Comparison of ENCODE assay signal across 17 cellular contexts in the genomic region with DNA sequence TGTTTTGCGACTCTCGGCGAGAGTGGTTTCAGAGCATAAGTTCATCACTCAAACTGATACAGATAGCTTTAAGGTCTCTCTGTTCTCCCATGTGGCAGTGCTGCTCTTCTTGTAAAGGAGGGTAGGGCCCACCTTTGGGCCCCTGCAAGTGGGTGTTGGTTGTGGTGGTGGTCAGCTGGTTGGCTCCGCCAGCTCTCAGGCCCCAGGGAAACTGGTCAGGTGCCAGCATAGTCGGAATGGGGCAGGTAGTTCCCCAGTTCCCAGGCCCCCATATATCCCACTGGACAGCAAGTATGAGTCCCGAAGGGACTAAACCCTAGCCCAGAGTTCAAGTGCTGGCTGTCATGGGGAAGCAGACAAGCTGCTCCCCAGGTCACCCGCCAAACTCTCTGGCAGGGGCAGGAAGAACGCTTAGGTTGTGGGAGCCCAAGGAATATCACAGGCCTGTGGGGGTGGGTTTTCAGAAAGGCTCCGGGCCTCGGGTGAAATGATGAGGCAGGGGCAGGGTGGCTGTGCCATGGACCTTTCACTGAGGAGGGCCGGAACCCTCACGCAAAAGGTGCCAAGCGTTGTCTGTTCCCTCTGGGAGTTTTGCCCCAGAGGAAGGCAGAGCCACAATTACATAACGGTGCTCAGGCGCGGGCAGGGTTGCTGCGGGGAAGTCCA.
DNase-seq lines count a peak whose midpoint lies in the region; ATAC-seq, FAIRE-seq and TF ChIP-seq lines count a peak whose summit lies in the region.
"Had no signal": no experiment of that assay in that cellular context is flagged by ENCODE, and none has a peak within 500 bp of the region (broad histone marks: within the 10 kb centered on the region; RNA-seq: fewer than 3 reads in every experiment).

No MANE protein-coding gene starts in this region.

- H3K4me1 ChIP-seq in K562 (replicated peaks in 1 of 2; ENCODE audit: control insufficient read depth in 2 of 2, insufficient read depth in 2 of 2, low read length in 2 of 2) (no peaks in the 10 kb centered on the region), gastrocnemius medialis (no peaks in the 10 kb centered on the region)
- H3K4me1 ChIP-seq: BLaER1 had no signal

- no peak overlapping the region for H3K27ac Mint-ChIP-seq in activated T-cell treated with anti-CD3 and anti-CD28 coated beads, Interleukin-2, amount 50 U/mL, for 24 hours
- H3K27ac Mint-ChIP-seq: CD8-positive, alpha-beta T cell had no signal

- no peaks in the 10 kb centered on the region for H3K9me3 Mint-ChIP-seq in activated T-cell treated with anti-CD3 and anti-CD28 coated beads, Interleukin-2, amount 50 U/mL, for 24 hours
- H3K9me3 Mint-ChIP-seq: CD8-positive, alpha-beta T cell had no signal

- H3K9me1 ChIP-seq in K562 (ENCODE audit: control insufficient read depth, insufficient read depth, low read length), result no peaks in the 10 kb centered on the region

- no peaks in the 10 kb centered on the region for H3K27me3 ChIP-seq in K562 (ENCODE audit: control insufficient read depth in 2 of 2, insufficient read depth in 2 of 2, low read length in 2 of 2)
- no peaks in the 10 kb centered on the region for H3K27me3 ChIP-seq in gastrocnemius medialis
- H3K27me3 ChIP-seq: BLaER1 had no signal

- 0% methylated on average over 17 of the region's 17 CpGs for WGBS in K562 (ENCODE audit: insufficient coverage, low coverage, missing lambda C conversion rate)

- H3K9me3 ChIP-seq in K562 (replicated peaks; ENCODE audit: control insufficient read depth, insufficient read depth, low read depth, low read length) (no peaks in the 10 kb centered on the region), gastrocnemius medialis (no peaks in the 10 kb centered on the region)
- H3K9me3 ChIP-seq: BLaER1 had no signal

- H3K4me3 ChIP-seq in K562, result no peak overlapping the region
- no peak overlapping the region for H3K4me3 ChIP-seq in gastrocnemius medialis
- H3K4me3 ChIP-seq: BLaER1 had no signal

- H3K4me1 Mint-ChIP-seq in activated T-cell treated with anti-CD3 and anti-CD28 coated beads, Interleukin-2, amount 50 U/mL, for 24 hours (ENCODE audit: low read depth), result no peaks in the 10 kb centered on the region

- no peak overlapping the region for H2AFZ ChIP-seq in K562 (ENCODE audit: low read depth, low read length)

- H3K27me3 Mint-ChIP-seq in activated T-cell treated with anti-CD3 and anti-CD28 coated beads, Interleukin-2, amount 50 U/mL, for 24 hours, result no peaks in the 10 kb centered on the region

- intact Hi-C loops in K562 (cut with micrococcal nuclease) (no loop called here), posterior vena cava (cut with DNase I) (no loop called here), gastrocnemius medialis (cut with DNase I; ENCODE audit: low total_unique reads) (no loop called here)

- peak; percentile 24 for DNase-seq in activated T-cell treated with anti-CD3 and anti-CD28 coated beads, Interleukin-2, amount 50 U/mL, for 24 hours
- no peak for DNase-seq in activated T-cell treated with anti-CD3 and anti-CD28 coated beads, Interleukin-2, amount 50 U/mL, for 48 hours
- DNase-seq in K562 (ENCODE audit: extremely low read depth in 1 of 4, low spot score in 3 of 4), result no peak
- peak; percentile 66 for DNase-seq in posterior vena cava (ENCODE audit: low spot score)
- no peak for DNase-seq in gastrocnemius medialis
- DNase-seq in putamen (ENCODE audit: low spot score), result no peak
- DNase-seq in stimulated activated CD8-positive, alpha-beta memory T cell treated with anti-CD3 and anti-CD28 coated beads, Interleukin-4, amount 100 ng/mL, for 48 hours, result no peak
- DNase-seq: 8988T; Calu3; CD8-positive, alpha-beta T cell; HCEC 1CT; IMR-90 had no signal

- TF ChIP-seq RAD21 in K562 (CRISPR knock-in tag; conservative IDR thresholded peaks at IDR 0.05 in 1 of 2, IDR thresholded peaks at IDR 0.05 in 1 of 2), result no peak

- CTCF ChIA-PET in K562 (lab: Yijun Ruan, JAX; ENCODE audit: low intra/inter-chr PET ratio), result no interaction called here

- no peak overlapping the region for H3K9ac ChIP-seq in K562 (ENCODE audit: insufficient read depth in 1 of 2, low read depth in 2 of 2, low read length in 2 of 2)
- H3K9ac ChIP-seq: BLaER1 had no signal

- peak; percentile 33; the same call in 1 of the 3 replicates for ATAC-seq in K562
- no peak for ATAC-seq in gastrocnemius medialis
- ATAC-seq: CD8-positive, alpha-beta T cell had no signal

- H3K27ac ChIP-seq in K562 (ENCODE audit: extremely low read depth, low read depth, low read length) (no peak overlapping the region), gastrocnemius medialis (no peak overlapping the region)
- H3K27ac ChIP-seq: BLaER1, HL-60 had no signal

- H3K79me2 ChIP-seq in K562 (ENCODE audit: control insufficient read depth, insufficient read depth, low read length), result no peaks in the 10 kb centered on the region

- TF ChIP-seq EP300 in K562 (IDR thresholded peaks at IDR 0.05; ENCODE audit: low read length), result no peak

- no peak overlapping the region for H3K4me3 Mint-ChIP-seq in activated T-cell treated with anti-CD3 and anti-CD28 coated beads, Interleukin-2, amount 50 U/mL, for 24 hours
- H3K4me3 Mint-ChIP-seq: CD8-positive, alpha-beta T cell had no signal

- no peak overlapping the region for H3K4me2 ChIP-seq in K562 (ENCODE audit: insufficient read depth, low read length)
- H3K4me2 ChIP-seq: BLaER1 had no signal

- in situ Hi-C loops in K562 (cut with MboI) (no loop called here), gastrocnemius medialis (cut with MboI; ENCODE audit: low sequenced_read_pairs in 4 of 4) (no loop called here)

- BruUV-seq in K562 (replicated peaks; lab: Mats Ljungman, UMichigan), result no TSS peak

- H3K36me3 ChIP-seq in K562 (ENCODE audit: control insufficient read depth, insufficient read depth, low read length) (no peaks in the 10 kb centered on the region), gastrocnemius medialis (no peaks in the 10 kb centered on the region)
- H3K36me3 ChIP-seq: BLaER1 had no signal

- TF ChIP-seq POLR2A in K562 (conservative IDR thresholded peaks at IDR 0.05) (no peak), gastrocnemius medialis (IDR thresholded peaks at IDR 0.05) (no peak)

- no peak for FAIRE-seq in K562 (lab: Jason Lieb, UNC)
- FAIRE-seq: G401.6, GM12891, GM19239 had no signal

- no peaks in the 10 kb centered on the region for H4K20me1 ChIP-seq in K562 (replicated peaks; ENCODE audit: control insufficient read depth, insufficient read depth, low read length)
- H4K20me1 ChIP-seq: BLaER1 had no signal

- POLR2A ChIA-PET in K562 (lab: Yijun Ruan, JAX), result no interaction called here

- no peaks in the 10 kb centered on the region for H3K36me3 Mint-ChIP-seq in activated T-cell treated with anti-CD3 and anti-CD28 coated beads, Interleukin-2, amount 50 U/mL, for 24 hours (ENCODE audit: low read depth)
- H3K36me3 Mint-ChIP-seq: CD8-positive, alpha-beta T cell had no signal

- no peak for TF ChIP-seq CTCF in K562 (IDR thresholded peaks at IDR 0.05 in 2 of 3, conservative IDR thresholded peaks at IDR 0.05 in 1 of 3; ENCODE audit: insufficient read depth in 2 of 3, low read depth in 1 of 3, low read length in 3 of 3)
- TF ChIP-seq CTCF in gastrocnemius medialis (IDR thresholded peaks at IDR 0.05 in 4 of 5, conservative IDR thresholded peaks at IDR 0.05 in 1 of 5), result no peak

TF ChIP-seq in K562, 482 proteins besides CTCF, POLR2A, EP300 and RAD21 (continues in another document):
- TF ChIP-seq SIN3A (IDR thresholded peaks at IDR 0.05; ENCODE audit: borderline replicate concordance in 2 of 2, control insufficient read depth in 1 of 2, low read depth in 2 of 2, low read length in 2 of 2), result no peak
- TF ChIP-seq ZNF347 (CRISPR knock-in tag; IDR thresholded peaks at IDR 0.05; ENCODE audit: low read depth), result no peak
- TF ChIP-seq, protein P1, sequence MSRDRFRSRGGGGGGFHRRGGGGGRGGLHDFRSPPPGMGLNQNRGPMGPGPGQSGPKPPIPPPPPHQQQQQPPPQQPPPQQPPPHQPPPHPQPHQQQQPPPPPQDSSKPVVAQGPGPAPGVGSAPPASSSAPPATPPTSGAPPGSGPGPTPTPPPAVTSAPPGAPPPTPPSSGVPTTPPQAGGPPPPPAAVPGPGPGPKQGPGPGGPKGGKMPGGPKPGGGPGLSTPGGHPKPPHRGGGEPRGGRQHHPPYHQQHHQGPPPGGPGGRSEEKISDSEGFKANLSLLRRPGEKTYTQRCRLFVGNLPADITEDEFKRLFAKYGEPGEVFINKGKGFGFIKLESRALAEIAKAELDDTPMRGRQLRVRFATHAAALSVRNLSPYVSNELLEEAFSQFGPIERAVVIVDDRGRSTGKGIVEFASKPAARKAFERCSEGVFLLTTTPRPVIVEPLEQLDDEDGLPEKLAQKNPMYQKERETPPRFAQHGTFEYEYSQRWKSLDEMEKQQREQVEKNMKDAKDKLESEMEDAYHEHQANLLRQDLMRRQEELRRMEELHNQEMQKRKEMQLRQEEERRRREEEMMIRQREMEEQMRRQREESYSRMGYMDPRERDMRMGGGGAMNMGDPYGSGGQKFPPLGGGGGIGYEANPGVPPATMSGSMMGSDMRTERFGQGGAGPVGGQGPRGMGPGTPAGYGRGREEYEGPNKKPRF (IDR thresholded peaks at IDR 0.05; ENCODE audit: low read depth, low read length), result no peak
- no peak for TF ChIP-seq ARID1B (IDR thresholded peaks at IDR 0.05)
- TF ChIP-seq, protein P2, sequence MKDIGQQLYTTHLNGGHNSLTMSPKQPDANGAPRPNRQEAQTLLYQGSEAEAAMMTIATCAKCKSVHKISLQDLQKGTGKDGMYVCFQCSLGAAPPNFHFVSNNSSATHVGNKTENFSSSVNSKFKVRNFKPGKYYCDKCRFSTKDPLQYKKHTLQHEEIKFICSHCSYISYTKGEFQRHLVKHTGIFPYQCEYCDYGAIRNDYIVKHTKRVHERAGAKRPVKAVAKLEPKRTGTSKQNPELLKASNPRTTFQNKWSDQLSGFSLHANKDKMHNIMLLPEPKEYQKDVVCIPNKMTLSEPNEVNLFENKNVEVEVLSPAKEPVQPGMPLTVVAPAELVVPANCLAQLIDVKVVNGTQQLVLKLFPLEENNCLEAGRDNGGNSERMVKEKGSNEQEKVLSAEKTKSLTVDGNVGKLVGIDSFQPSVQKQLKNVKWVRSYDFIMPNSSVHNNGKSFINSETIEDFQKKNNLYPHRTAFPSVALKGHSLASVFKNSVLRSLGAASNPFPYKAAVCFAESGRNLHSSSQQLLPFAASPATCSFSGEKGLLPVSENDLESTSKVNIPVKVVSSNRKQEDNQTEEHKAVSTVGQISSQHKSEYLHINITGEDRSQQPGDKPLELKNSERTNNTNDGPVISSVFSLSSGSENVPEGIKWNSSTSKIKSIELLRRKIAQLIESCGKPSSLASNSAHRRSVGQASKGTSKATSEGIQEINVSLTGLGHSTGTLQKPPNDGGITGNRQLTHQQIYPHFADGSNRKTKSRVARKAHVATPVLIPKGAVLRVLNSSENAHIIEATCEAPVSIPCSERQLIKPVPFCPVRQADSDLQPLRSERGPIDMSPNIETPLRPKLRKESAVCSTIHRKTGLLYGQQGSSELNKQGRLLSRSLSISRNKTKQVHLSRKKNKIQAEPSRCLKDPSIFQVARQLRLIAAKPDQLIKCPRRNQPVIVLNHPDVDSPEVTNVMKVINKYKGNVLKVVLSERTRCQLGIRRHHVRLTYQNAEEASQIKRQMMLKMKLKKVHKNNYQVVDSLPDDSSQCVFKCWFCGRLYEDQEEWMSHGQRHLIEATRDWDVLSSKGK (CRISPR knock-in tag; IDR thresholded peaks at IDR 0.05), result no peak
- TF ChIP-seq NBN (IDR thresholded peaks at IDR 0.05; ENCODE audit: low read depth), result no peak

Comparison
In these comparisons a context has a peak if more than half of its experiments do, and no peak if none do; other contexts are left out.
1. DNase-seq: peak in activated T-cell treated with anti-CD3 and anti-CD28 coated beads, Interleukin-2, amount 50 U/mL, for 24 hours (single experiment) and posterior vena cava (single experiment); none in activated T-cell treated with anti-CD3 and anti-CD28 coated beads, Interleukin-2, amount 50 U/mL, for 48 hours (0 of 2), K562 (0 of 4), gastrocnemius medialis (0 of 2), putamen (single experiment) and stimulated activated CD8-positive, alpha-beta memory T cell treated with anti-CD3 and anti-CD28 coated beads, Interleukin-4, amount 100 ng/mL, for 48 hours (single experiment).